ENCODE assay signal across 20 cellular contexts in the genomic region with DNA sequence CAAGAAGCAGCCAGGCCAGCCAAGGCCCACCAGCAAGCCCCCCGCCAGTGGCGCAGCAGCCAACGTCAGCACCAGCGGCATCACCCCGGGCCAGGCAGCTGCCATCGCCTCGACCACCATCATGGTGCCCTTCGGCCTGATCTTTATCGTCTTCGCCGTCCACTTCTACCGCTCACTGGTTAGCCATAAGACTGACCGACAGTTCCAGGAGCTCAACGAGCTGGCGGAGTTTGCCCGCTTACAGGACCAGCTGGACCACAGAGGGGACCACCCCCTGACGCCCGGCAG. TPM values are rescaled to one million over a fixed set of nuclear protein-coding genes. Genes with fewer than 3 reads are reported as not detected.
A peak's percentile ranks its signal among the peaks of the same experiment; 100 is the strongest.
DNase-seq lines count a peak whose midpoint lies in the region; ATAC-seq, FAIRE-seq and TF ChIP-seq lines count a peak whose summit lies in the region.
"Had no signal": no experiment of that assay in that cellular context is flagged by ENCODE, and none has a peak within 500 bp of the region (broad histone marks: within the 10 kb centered on the region; RNA-seq: fewer than 3 reads in every experiment).

No MANE protein-coding gene starts in this region.

- no peak overlapping the region for H3K23ac ChIP-seq in H1 (ENCODE audit: insufficient read length)

- no peak overlapping the region for H2AK5ac ChIP-seq in H1 (ENCODE audit: low read depth, low read length)

- DNase-seq in activated CD8-positive, alpha-beta memory T cell treated with anti-CD3 and anti-CD28 coated beads, Interleukin-2, amount 10 ng/mL, durations not matched to agents 7 days and 5 days: no peak
- no peak for DNase-seq in activated CD8-positive, alpha-beta memory T cell treated with anti-CD3 and anti-CD28 coated beads for 24 hours
- no peak for DNase-seq in CD4-positive, CD25-positive, alpha-beta regulatory T cell
- DNase-seq in H1 (ENCODE audit: low read depth in 1 of 2, low spot score in 2 of 2) (no peak), MV-4-11 (lab: John Stamatoyannopoulos, UW) (no peak), amniotic stem cell (lab: John Stamatoyannopoulos, UW) (no peak), hypothalamus (lab: John Stamatoyannopoulos, UW) (no peak)
- DNase-seq: CD8-positive, alpha-beta memory T cell; GF-D8; HFFc6; Karpas-422; MM.1S; NCI-H1105 treated with DMSO at 0.1 percent for 48 hours; NCI-H187; NCI-H446 treated with DMSO at 0.1 percent for 48 hours; NCI-H82; SHP77 had no signal

- POLR2A ChIA-PET in H1 (lab: Charles Lee; ENCODE audit: partially characterized antibody): interaction anchor here (1.0 to 9.8 kb wide), 10 partner anchors 8 to 81 kb away, joined by 3 to 70 read pairs (median 5); a partner anchor contains a TSS

- no peaks in the 10 kb centered on the region for H3K27me3 ChIP-seq in CD4-positive, CD25-positive, alpha-beta regulatory T cell (ENCODE audit: control insufficient read depth, insufficient read depth, low read length)
- H3K27me3 ChIP-seq in H1 (replicated peaks in 1 of 4; ENCODE audit: control insufficient read depth in 3 of 4, extremely low read depth in 1 of 4, insufficient read depth in 3 of 4, low read length in 3 of 4): no peaks in the 10 kb centered on the region

- no peak overlapping the region for H3K4me3 Mint-ChIP-seq in activated CD8-positive, alpha-beta memory T cell treated with anti-CD3 and anti-CD28 coated beads, Interleukin-2, amount 10 ng/mL, durations not matched to agents 7 days and 5 days
- H3K4me3 Mint-ChIP-seq in CD4-positive, CD25-positive, alpha-beta regulatory T cell: no peak overlapping the region
- H3K4me3 Mint-ChIP-seq: B cell, GM23338, HFFc6 had no signal

- H2BK20ac ChIP-seq in H1 (ENCODE audit: low read length): no peak overlapping the region

- TF ChIP-seq CTCF in H1 (IDR thresholded peaks at IDR 0.05; ENCODE audit: control extremely low read depth in 1 of 3, insufficient read depth in 1 of 3, low read depth in 1 of 3, low read length in 3 of 3): no peak

- H3K23me2 ChIP-seq in H1 (ENCODE audit: low read depth, low read length): no peaks in the 10 kb centered on the region

- no peaks in the 10 kb centered on the region for H3K27me3 Mint-ChIP-seq in activated CD8-positive, alpha-beta memory T cell treated with anti-CD3 and anti-CD28 coated beads, Interleukin-2, amount 10 ng/mL, durations not matched to agents 7 days and 5 days
- no peaks in the 10 kb centered on the region for H3K27me3 Mint-ChIP-seq in CD4-positive, CD25-positive, alpha-beta regulatory T cell
- H3K27me3 Mint-ChIP-seq: B cell; CD8-positive, alpha-beta memory T cell had no signal

- no peak for TF ChIP-seq RAD21 in H1 (IDR thresholded peaks at IDR 0.05 in 1 of 2, conservative IDR thresholded peaks at IDR 0.05 in 1 of 2; ENCODE audit: low read depth in 2 of 2, low read length in 2 of 2)

- no peak for ATAC-seq in activated CD8-positive, alpha-beta memory T cell treated with anti-CD3 and anti-CD28 coated beads, Interleukin-2, amount 10 ng/mL, durations not matched to agents 7 days and 5 days
- no peak for ATAC-seq in CD4-positive, CD25-positive, alpha-beta regulatory T cell (ENCODE audit: low read depth in 2 of 2)
- ATAC-seq: GM23338 had no signal

- TF ChIP-seq POLR2A in H1 (IDR thresholded peaks at IDR 0.05; ENCODE audit: control extremely low read depth in 1 of 2, low read depth in 2 of 2, low read length in 2 of 2): no peak

- no peak overlapping the region for H2BK120ac ChIP-seq in H1 (replicated peaks; ENCODE audit: low read depth, low read length)

- H3K27ac Mint-ChIP-seq in activated CD8-positive, alpha-beta memory T cell treated with anti-CD3 and anti-CD28 coated beads, Interleukin-2, amount 10 ng/mL, durations not matched to agents 7 days and 5 days: peak overlapping the region; percentile 26
- peak overlapping the region in 2 of 3 donors; percentile 15 to 64 for H3K27ac Mint-ChIP-seq in CD4-positive, CD25-positive, alpha-beta regulatory T cell
- H3K27ac Mint-ChIP-seq: B cell, GM23338, HFFc6 had no signal

- no peak overlapping the region; the same call in 1 of the 2 replicates for H4K8ac ChIP-seq in H1 (ENCODE audit: extremely low read depth, insufficient read depth, low read length)

- no peak for TF ChIP-seq EP300 in H1 (IDR thresholded peaks at IDR 0.05; ENCODE audit: borderline replicate concordance in 1 of 2, low read depth in 2 of 2, low read length in 2 of 2)

- no peak overlapping the region for H4K5ac ChIP-seq in H1 (ENCODE audit: insufficient read length, low read depth, low read length)

- no peak overlapping the region for H3K4me2 ChIP-seq in H1 (ENCODE audit: insufficient read depth in 1 of 2, low read depth in 2 of 2, low read length in 2 of 2)
- H3K4me2 ChIP-seq: GM23338 had no signal

- no peak overlapping the region for H3K56ac ChIP-seq in H1 (replicated peaks; ENCODE audit: insufficient read length, low read depth, low read length)

- H3K79me1 ChIP-seq in H1 (ENCODE audit: low read depth, low read length): peaks cover 20% of the 10 kb centered on the region

- H2AFZ ChIP-seq in H1 (ENCODE audit: low read length): no peak overlapping the region
- H2AFZ ChIP-seq: GM23338 had no signal

- peaks cover 27% of the 10 kb centered on the region for H3K4me1 ChIP-seq in CD4-positive, CD25-positive, alpha-beta regulatory T cell (ENCODE audit: control insufficient read depth, insufficient read depth, low read length, poor library complexity, severe bottlenecking)
- peaks cover 0 to 3% (median 0%) of the 10 kb centered on the region in 4 experiments; a peak in 1 of 7 replicates for H3K4me1 ChIP-seq in H1 (replicated peaks in 1 of 4; ENCODE audit: control insufficient read depth in 3 of 4, insufficient read depth in 4 of 4, low read length in 3 of 4)

- 96% methylated on average over 18 of the region's 18 CpGs; no CpG with 5 or more reads in 1 of the 2 experiments for WGBS in H1 (ENCODE audit: extremely low coverage in 1 of 2, insufficient coverage in 1 of 2, insufficient read length in 1 of 2, insufficient replicate concordance in 2 of 2, low coverage in 1 of 2, low lambda C conversion rate in 2 of 2, missing lambda C conversion rate in 1 of 2), 2 experiments

- H3K9me3 Mint-ChIP-seq in activated CD8-positive, alpha-beta memory T cell treated with anti-CD3 and anti-CD28 coated beads, Interleukin-2, amount 10 ng/mL, durations not matched to agents 7 days and 5 days (ENCODE audit: low read depth): no peaks in the 10 kb centered on the region
- no peaks in the 10 kb centered on the region for H3K9me3 Mint-ChIP-seq in CD4-positive, CD25-positive, alpha-beta regulatory T cell
- H3K9me3 Mint-ChIP-seq: CD8-positive, alpha-beta memory T cell; GM23338; HFFc6 had no signal

- no peak overlapping the region for H3K14ac ChIP-seq in H1 (ENCODE audit: insufficient read length)

- H3K79me2 ChIP-seq in H1 (ENCODE audit: control insufficient read depth in 1 of 2, insufficient read depth in 2 of 2, low read length in 2 of 2): peaks cover 0 to 27% of the 10 kb centered on the region in 2 experiments; a peak in 3 of 4 replicates

- H3K4ac ChIP-seq in H1 (replicated peaks; ENCODE audit: insufficient read length, low read depth, low read length): no peak overlapping the region

- peak overlapping the region; percentile 73; the same call in 1 of the 2 replicates for H2BK5ac ChIP-seq in H1 (ENCODE audit: low read depth, low read length)

- no peak overlapping the region for H3K9ac ChIP-seq in H1 (replicated peaks in 1 of 4; ENCODE audit: extremely low read depth in 1 of 4, low read depth in 3 of 4, low read length in 3 of 4)

- no peak overlapping the region for H4K91ac ChIP-seq in H1 (replicated peaks; ENCODE audit: insufficient read length, low read length)

- CTCF ChIA-PET in activated CD8-positive, alpha-beta memory T cell treated with anti-CD3 and anti-CD28 coated beads, Interleukin-2, amount 10 ng/mL, durations not matched to agents 7 days and 5 days (lab: Charles Lee): interaction anchor here (1.2 to 1.5 kb wide), 2 partner anchors 15 to 27 kb away, joined by 3 to 4 read pairs; no protein-coding TSS in a partner anchor
- CTCF ChIA-PET in H1 (lab: Charles Lee; ENCODE audit: partially characterized antibody): interaction anchor here (0.6 to 3.0 kb wide), 6 partner anchors 10 to 153 kb away, joined by 3 to 17 read pairs (median 4); a partner anchor contains a TSS

- H2BK12ac ChIP-seq in H1 (ENCODE audit: low read depth, low read length): no peak overlapping the region

- H4K20me1 ChIP-seq in H1 (replicated peaks in 1 of 2; ENCODE audit: control insufficient read depth in 1 of 2, insufficient read depth in 2 of 2, low read length in 2 of 2): peaks cover 0 to 16% of the 10 kb centered on the region in 2 experiments

- no peak overlapping the region for H3K18ac ChIP-seq in H1 (ENCODE audit: extremely low read depth, low read length)

- no peak for FAIRE-seq in H1 (lab: Jason Lieb, UNC)

- H3K36me3 Mint-ChIP-seq in activated CD8-positive, alpha-beta memory T cell treated with anti-CD3 and anti-CD28 coated beads, Interleukin-2, amount 10 ng/mL, durations not matched to agents 7 days and 5 days: peaks cover 11% of the 10 kb centered on the region
- H3K36me3 Mint-ChIP-seq in CD4-positive, CD25-positive, alpha-beta regulatory T cell: peaks cover 16% of the 10 kb centered on the region

- H3K4me1 Mint-ChIP-seq in activated CD8-positive, alpha-beta memory T cell treated with anti-CD3 and anti-CD28 coated beads, Interleukin-2, amount 10 ng/mL, durations not matched to agents 7 days and 5 days: peaks cover 20% of the 10 kb centered on the region
- H3K4me1 Mint-ChIP-seq in CD4-positive, CD25-positive, alpha-beta regulatory T cell: peaks cover 0 to 43% (median 16%) of the 10 kb centered on the region in 4 donors

- H2BK15ac ChIP-seq in H1 (ENCODE audit: low read length): no peak overlapping the region

- no peak overlapping the region for H3K4me3 ChIP-seq in CD4-positive, CD25-positive, alpha-beta regulatory T cell (ENCODE audit: low read depth, low read length)
- H3K4me3 ChIP-seq in H1 (ENCODE audit: extremely low read depth in 1 of 4, insufficient read depth in 2 of 4, low read depth in 3 of 4, low read length in 4 of 4): no peak overlapping the region
- H3K4me3 ChIP-seq: GM23338 had no signal

- peaks cover 17% of the 10 kb centered on the region for H3K36me3 ChIP-seq in CD4-positive, CD25-positive, alpha-beta regulatory T cell (ENCODE audit: control insufficient read depth, insufficient read depth, low read length)
- H3K36me3 ChIP-seq in KOPT-K1 (ENCODE audit: insufficient read depth, low read length): peaks cover 72% of the 10 kb centered on the region
- peaks cover 0 to 13% (median 3%) of the 10 kb centered on the region in 4 experiments; a peak in 2 of 8 replicates for H3K36me3 ChIP-seq in H1 (ENCODE audit: control insufficient read depth in 2 of 4, insufficient read depth in 4 of 4, low read length in 3 of 4)

- no peaks in the 10 kb centered on the region for H3K9me3 ChIP-seq in CD4-positive, CD25-positive, alpha-beta regulatory T cell (ENCODE audit: control insufficient read depth in 2 of 2, low read length in 2 of 2)
- H3K9me3 ChIP-seq in KOPT-K1 (ENCODE audit: insufficient read depth, low read length, poor library complexity, severe bottlenecking) (no peaks in the 10 kb centered on the region), H1 (ENCODE audit: insufficient read depth in 2 of 2, low read depth in 1 of 2, low read length in 1 of 2) (no peaks in the 10 kb centered on the region)

- H3K27ac ChIP-seq in CD4-positive, CD25-positive, alpha-beta regulatory T cell (ENCODE audit: insufficient read depth, low read length, poor library complexity, severe bottlenecking): no peak overlapping the region
- H3K27ac ChIP-seq in KOPT-K1 (ENCODE audit: low read depth, low read length, poor library complexity, severe bottlenecking) (peak overlapping the region; percentile 53), H1 (ENCODE audit: low read depth, low read length) (no peak overlapping the region)

RNA-seq across cellular contexts. Expression of a gene that starts 15.0 kb away (rescaled TPM):
- total RNA-seq in activated CD8-positive, alpha-beta memory T cell treated with anti-CD3 and anti-CD28 coated beads, Interleukin-2, amount 10 ng/mL, durations not matched to agents 7 days and 5 days: 10 to 100 TPM; 53.7 to 61.1 TPM
- 53.5 TPM for total RNA-seq in CD4-positive, CD25-positive, alpha-beta regulatory T cell
- 100 to 1,000 TPM; 142 to 181 (median 173) TPM for polyA plus RNA-seq in CD4-positive, CD25-positive, alpha-beta regulatory T cell
- 28.4 and 29.9 TPM in 2 replicates for total RNA-seq in H1 (2021; fragmentation: NEBNext Ultra II Directional; extraction: Animal tissue kit (Norgen Biotek cat#: 25700))
- 71.5 and 101 TPM in 2 replicates for polyA plus RNA-seq in H1 (2011; rRNA removed)
- 41.8 TPM for polyA plus RNA-seq in H1 (2011; cell fraction: cytosol; rRNA removed)
- 39.3 TPM for polyA plus RNA-seq in H1 (2011; cell fraction: nucleus; rRNA removed)
- 16.2 to 31.6 TPM (median 27.3 TPM) in 4 replicates for polyA plus RNA-seq in H1 (2012, experiment 1 of 2)
- 24.8 TPM for polyA plus RNA-seq in H1 (2012, experiment 2 of 2)
- polyA plus RNA-seq in H1 (2013, experiment 1 of 2): 27.2 TPM
- 31.4 TPM for polyA plus RNA-seq in H1 (2013, experiment 2 of 2)
- polyA minus RNA-seq in H1 (2011; rRNA and poly(A)+ RNA removed): 21.6 and 29.6 TPM in 2 replicates
- polyA minus RNA-seq in H1 (2011; cell fraction: cytosol; rRNA and poly(A)+ RNA removed): 46.5 TPM
- 26.7 TPM for polyA minus RNA-seq in H1 (2011; cell fraction: nucleus; rRNA and poly(A)+ RNA removed)

RNA-seq across cellular contexts. Expression of a gene that starts 28.2 kb away (rescaled TPM):
- total RNA-seq in activated CD8-positive, alpha-beta memory T cell treated with anti-CD3 and anti-CD28 coated beads, Interleukin-2, amount 10 ng/mL, durations not matched to agents 7 days and 5 days: 1 to 10 TPM in 1 of 2 experiments, under 1 TPM in 1; 0.54 to 1.2 TPM
- total RNA-seq in CD4-positive, CD25-positive, alpha-beta regulatory T cell: 5.6 TPM
- polyA plus RNA-seq in CD4-positive, CD25-positive, alpha-beta regulatory T cell: 1 to 10 TPM; 2.3 to 7.3 (median 4.9) TPM
- total RNA-seq in H1 (2021; fragmentation: NEBNext Ultra II Directional; extraction: Animal tissue kit (Norgen Biotek cat#: 25700)): 0.34 and 0.93 TPM in 2 replicates
- polyA plus RNA-seq in H1 (2011; rRNA removed): 0.22 and 0.39 TPM in 2 replicates
- polyA plus RNA-seq in H1 (2011; cell fraction: cytosol; rRNA removed): 0.87 TPM
- 0.20 TPM for polyA plus RNA-seq in H1 (2011; cell fraction: nucleus; rRNA removed)
- 0.51 to 0.70 TPM (median 0.66 TPM) in 4 replicates for polyA plus RNA-seq in H1 (2012, experiment 1 of 2)
- polyA plus RNA-seq in H1 (2012, experiment 2 of 2): 0.18 TPM
- polyA plus RNA-seq in H1 (2013, experiment 1 of 2): 0.47 TPM
- 0.61 TPM for polyA plus RNA-seq in H1 (2013, experiment 2 of 2)
- polyA minus RNA-seq in H1 (2011; rRNA and poly(A)+ RNA removed): 0.10 and 0.44 TPM in 2 replicates
- not detected for polyA minus RNA-seq in H1 (2011; cell fraction: cytosol; rRNA and poly(A)+ RNA removed)
- not detected for polyA minus RNA-seq in H1 (2011; cell fraction: nucleus; rRNA and poly(A)+ RNA removed)
